Comparison of ENCODE assay signal across 13 cellular contexts in the genomic region with DNA sequence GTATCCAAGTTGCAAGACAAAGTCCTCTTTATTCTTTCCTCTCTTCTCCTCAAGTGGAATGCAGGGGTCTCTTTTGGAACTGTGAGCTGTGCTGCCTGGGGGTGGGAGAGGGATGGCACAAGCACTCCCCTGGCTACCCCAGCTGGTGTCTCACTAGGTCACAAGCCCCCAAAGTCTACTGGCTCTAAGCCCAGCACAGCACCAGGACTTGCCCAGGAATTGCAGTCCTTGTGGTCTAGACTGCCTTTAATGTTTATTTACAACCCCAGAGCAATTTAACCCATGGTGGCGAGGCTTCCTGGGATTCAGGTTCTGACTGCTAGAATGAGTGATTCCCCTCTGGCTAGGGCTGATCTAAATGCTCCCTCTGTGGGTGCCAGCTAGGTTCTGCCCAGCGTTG.
"Had no signal": no experiment of that assay in that cellular context is flagged by ENCODE, and none has a peak within 500 bp of the region (broad histone marks: within the 10 kb centered on the region; RNA-seq: fewer than 3 reads in every experiment).

No MANE protein-coding gene starts in this region.

- H3K4me3 Mint-ChIP-seq: activated CD4-positive, alpha-beta T cell treated with anti-CD3 and anti-CD28 coated beads for 36 hours; activated CD8-positive, alpha-beta T cell treated with anti-CD3 and anti-CD28 coated beads for 36 hours; activated naive CD4-positive, alpha-beta T cell treated with anti-CD3 and anti-CD28 coated beads, Interleukin-2, amount 50 U/mL, for 24 hours; activated T-helper 17 cell treated with anti-CD3 and anti-CD28 coated beads, Interleukin-2, amount 50 U/mL, for 72 hours; naive B cell had no signal

- H3K27me3 Mint-ChIP-seq: activated naive CD4-positive, alpha-beta T cell treated with anti-CD3 and anti-CD28 coated beads, Interleukin-2, amount 50 U/mL, for 24 hours had no signal

- DNase-seq: activated CD4-positive, alpha-beta T cell treated with anti-CD3 and anti-CD28 coated beads for 36 hours; activated CD8-positive, alpha-beta memory T cell treated with anti-CD3 and anti-CD28 coated beads, Interleukin-2, amount 50 U/mL, for 48 hours; activated CD8-positive, alpha-beta T cell treated with anti-CD3 and anti-CD28 coated beads for 36 hours; kidney glomerular epithelial cell; lower lobe of right lung; naive B cell; retina; stomach had no signal

- H3K27ac Mint-ChIP-seq: activated CD4-positive, alpha-beta T cell treated with anti-CD3 and anti-CD28 coated beads for 36 hours; activated CD8-positive, alpha-beta T cell treated with anti-CD3 and anti-CD28 coated beads for 36 hours; activated naive CD4-positive, alpha-beta T cell treated with anti-CD3 and anti-CD28 coated beads, Interleukin-2, amount 50 U/mL, for 24 hours; activated T-helper 17 cell treated with anti-CD3 and anti-CD28 coated beads, Interleukin-2, amount 50 U/mL, for 72 hours; naive B cell had no signal

- ATAC-seq: activated CD4-positive, alpha-beta T cell treated with anti-CD3 and anti-CD28 coated beads for 36 hours; activated CD8-positive, alpha-beta T cell treated with anti-CD3 and anti-CD28 coated beads for 36 hours; activated T-helper 17 cell treated with anti-CD3 and anti-CD28 coated beads, Interleukin-2, amount 50 U/mL, for 72 hours; lower lobe of right lung had no signal

- H3K4me3 ChIP-seq: lower lobe of right lung, skin epidermis, stomach, thoracic aorta had no signal

- H3K4me1 Mint-ChIP-seq: activated naive CD4-positive, alpha-beta T cell treated with anti-CD3 and anti-CD28 coated beads, Interleukin-2, amount 50 U/mL, for 24 hours; naive B cell had no signal

- H3K27me3 ChIP-seq: stomach had no signal

- H3K27ac ChIP-seq: lower lobe of right lung, stomach, thoracic aorta, VCaP had no signal

- H3K36me3 ChIP-seq: lower lobe of right lung, stomach, thoracic aorta had no signal

- H3K4me1 ChIP-seq: lower lobe of right lung, stomach had no signal
